ENCODE assay signal across 2 cellular contexts in genomic region chr3:142960322-142960850, GRCh38.
TF ChIP-seq lines count a peak whose summit lies in the region.

No MANE protein-coding gene starts in this region.

TF ChIP-seq in HEK293, 187 proteins besides CTCF, POLR2A, EP300 and RAD21 (continued from another document):
- TF ChIP-seq PRDM2 (tag by site-specific recombination; IDR thresholded peaks at IDR 0.05; ENCODE audit: borderline replicate concordance): no peak

TF ChIP-seq in HepG2, 621 proteins besides CTCF, POLR2A, EP300 and RAD21 (continued from another document):
- TF ChIP-seq POGK (CRISPR knock-in tag; conservative IDR thresholded peaks at IDR 0.05) (0 out of 2 replicates have a peak, but pooled peaks have one; percentile 14), CEBPG (CRISPR knock-in tag; IDR thresholded peaks at IDR 0.05) (no peak), ZNF235 (CRISPR knock-in tag; IDR thresholded peaks at IDR 0.05; ENCODE audit: borderline replicate concordance) (no peak), ZSCAN12 (CRISPR knock-in tag; IDR thresholded peaks at IDR 0.05) (no peak), ZMYM4 (CRISPR knock-in tag; IDR thresholded peaks at IDR 0.05) (peak; percentile 11; the same call in 1 of the 2 replicates), ZC3H13 (CRISPR knock-in tag; IDR thresholded peaks at IDR 0.05) (peak; percentile 63; the same call in 1 of the 2 replicates), ZSCAN31 (CRISPR knock-in tag; IDR thresholded peaks at IDR 0.05; ENCODE audit: low read depth) (0 out of 2 replicates have a peak, but pooled peaks have one; percentile 24)
